Comparison of ENCODE assay signal across 15 cellular contexts in genomic region chr17:78977681-78977943, GRCh38. TPM values are rescaled to one million over a fixed set of nuclear protein-coding genes. Genes with fewer than 3 reads are reported as not detected.
A peak's percentile ranks its signal among the peaks of the same experiment; 100 is the strongest.
DNase-seq lines count a peak whose midpoint lies in the region; ATAC-seq and TF ChIP-seq lines count a peak whose summit lies in the region.
"Had no signal": no experiment of that assay in that cellular context is flagged by ENCODE, and none has a peak within 500 bp of the region (broad histone marks: within the 10 kb centered on the region; RNA-seq: fewer than 3 reads in every experiment).

No MANE protein-coding gene starts in this region.

- BruUV-seq in A673 (replicated peaks; lab: Mats Ljungman, UMichigan): no TSS peak

- peak overlapping the region; percentile 61 for H3K4me3 ChIP-seq in A673 (ENCODE audit: low read depth, low read length, poor library complexity, severe bottlenecking)
- H3K4me3 ChIP-seq in DND-41 (ENCODE audit: low read depth in 1 of 2, low read length in 2 of 2): peak overlapping the region in 1 of 2 experiments; percentile 68; a peak in 2 of 4 replicates
- H3K4me3 ChIP-seq: gastrocnemius medialis had no signal

- H3K36me3 ChIP-seq in A673 (ENCODE audit: insufficient read depth, low read length, poor library complexity, severe bottlenecking) (peaks cover 29% of the 10 kb centered on the region), DND-41 (ENCODE audit: insufficient read depth, low read length) (peaks cover 47% of the 10 kb centered on the region)
- H3K36me3 ChIP-seq: gastrocnemius medialis had no signal

- H3K36me3 Mint-ChIP-seq in nephron (ENCODE audit: low read depth): no peaks in the 10 kb centered on the region
- H3K36me3 Mint-ChIP-seq: CD14-positive monocyte had no signal

- H3K9ac ChIP-seq in DND-41 (ENCODE audit: low read depth, low read length): peak overlapping the region; percentile 55; the same call in 1 of the 2 replicates

- DNase-seq in A673 (ENCODE audit: low spot score) (no peak), DND-41 (no peak), DMS53 treated with DMSO at 0.1 percent for 48 hours (lab: John Stamatoyannopoulos, UW; ENCODE audit: unreplicated experiment) (no peak)
- no peak for DNase-seq in activated effector memory CD4-positive, alpha-beta T cell treated with Interleukin-2 at 50 U/mL for 16 hours
- DNase-seq in stimulated activated naive CD4-positive, alpha-beta T cell (lab: John Stamatoyannopoulos, UW): no peak
- DNase-seq: HCEC 1CT; NCI-H146; NCI-H774; stimulated activated CD4-positive, alpha-beta T cell treated with anti-CD3 and anti-CD28 coated beads, Interleukin-2, amount 100 ng/mL, for 24 hours had no signal

- CTCF ChIA-PET in A673 (lab: Charles Lee): no interaction called here

- H3K27ac Mint-ChIP-seq in nephron: peak overlapping the region in 2 of 3 experiments; percentile 37 to 62
- H3K27ac Mint-ChIP-seq: CD14-positive monocyte had no signal

- intact Hi-C loops in A673 (cut with micrococcal nuclease; ENCODE audit: unreplicated experiment): no loop called here

- H3K9me3 Mint-ChIP-seq in nephron: no peaks in the 10 kb centered on the region
- H3K9me3 Mint-ChIP-seq: CD14-positive monocyte had no signal

- H3K4me2 ChIP-seq in DND-41 (ENCODE audit: insufficient read depth, low read length): peak overlapping the region; percentile 96

- TF ChIP-seq CTCF in A673 (conservative IDR thresholded peaks at IDR 0.05; ENCODE audit: low read depth, low read length): no peak
- no peak for TF ChIP-seq CTCF in DND-41 (IDR thresholded peaks at IDR 0.05; ENCODE audit: borderline replicate concordance, extremely low read depth, low read length, poor library complexity, severe bottlenecking)
- TF ChIP-seq CTCF in nephron (IDR thresholded peaks at IDR 0.05; ENCODE audit: unreplicated experiment in 3 of 3): no peak

- peaks cover 3% of the 10 kb centered on the region for H3K27me3 Mint-ChIP-seq in nephron (ENCODE audit: low read depth)

- peaks cover 30% of the 10 kb centered on the region for H3K4me1 Mint-ChIP-seq in nephron

- H3K27me3 ChIP-seq in A673 (replicated peaks; ENCODE audit: insufficient read depth, low read depth, low read length, poor library complexity): no peaks in the 10 kb centered on the region
- no peaks in the 10 kb centered on the region for H3K27me3 ChIP-seq in DND-41 (ENCODE audit: insufficient read depth, low read length, poor library complexity)
- H3K27me3 ChIP-seq: gastrocnemius medialis had no signal

- H3K27ac ChIP-seq in A673 (ENCODE audit: low read depth, low read length, poor library complexity, severe bottlenecking) (peak overlapping the region; percentile 58), DND-41 (ENCODE audit: low read length) (peak overlapping the region; percentile 2; the same call in 1 of the 2 replicates), cingulate gyrus (ENCODE audit: low read depth, low read length) (peak overlapping the region; percentile 29)

- H3K4me1 ChIP-seq in A673 (ENCODE audit: insufficient read depth, low read length, poor library complexity, severe bottlenecking) (peaks cover 37% of the 10 kb centered on the region), DND-41 (ENCODE audit: insufficient read depth, low read length) (peaks cover 37% of the 10 kb centered on the region)

- ATAC-seq in DND-41 (ENCODE audit: insufficient read depth, low read depth) (no peak), GM21619 (IDR thresholded peaks at IDR 0.05; ENCODE audit: unreplicated experiment) (no peak)

- POLR2A ChIA-PET in A673 (lab: Charles Lee; ENCODE audit: low non-redundant PET): no interaction called here

- peak overlapping the region in 2 of 3 experiments; percentile 41 to 58 for H3K4me3 Mint-ChIP-seq in nephron
- H3K4me3 Mint-ChIP-seq: CD14-positive monocyte had no signal

- no peaks in the 10 kb centered on the region for H3K9me3 ChIP-seq in A673 (ENCODE audit: low read depth, low read length, poor library complexity, severe bottlenecking)
- H3K9me3 ChIP-seq in DND-41 (ENCODE audit: insufficient read depth, low read length, severe bottlenecking): no peaks in the 10 kb centered on the region
- H3K9me3 ChIP-seq: gastrocnemius medialis had no signal

- peaks cover 42% of the 10 kb centered on the region for H3K79me2 ChIP-seq in DND-41 (ENCODE audit: insufficient read depth, low read length)

- peaks cover 13% of the 10 kb centered on the region for H4K20me1 ChIP-seq in DND-41 (ENCODE audit: insufficient read depth, low read length)

- H2AFZ ChIP-seq in DND-41 (ENCODE audit: low read depth, low read length): no peak overlapping the region

RNA-seq across cellular contexts. Expression of gene LGALS3BP, which starts 2.1 kb away (rescaled TPM):
- 295 and 324 TPM in 2 replicates for total RNA-seq in A673 (2021)

RNA-seq across cellular contexts. Expression of gene CANT1, which starts 32.0 kb away (rescaled TPM):
- 54.2 and 67.9 TPM in 2 replicates for total RNA-seq in A673 (2021)

RNA-seq across cellular contexts. Expression of gene C1QTNF1, which starts 46.4 kb away (rescaled TPM):
- total RNA-seq in A673 (2021): 3.8 and 6.3 TPM in 2 replicates
- total RNA-seq: G401 had no signal

RNA-seq across cellular contexts. Expression of gene TIMP2, which starts 52.4 kb away (rescaled TPM):
- 60.5 and 75.3 TPM in 2 replicates for total RNA-seq in A673 (2021)

Comparison
In these comparisons a context has a peak if more than half of its experiments do, and no peak if none do; other contexts are left out.
1. H3K27ac ChIP-seq: peak in every context shown above with its lines; median percentile 58 in A673; 29 in cingulate gyrus; 2 in DND-41.